Comparison of ENCODE assay signal across 2 cellular contexts in the genomic region with DNA sequence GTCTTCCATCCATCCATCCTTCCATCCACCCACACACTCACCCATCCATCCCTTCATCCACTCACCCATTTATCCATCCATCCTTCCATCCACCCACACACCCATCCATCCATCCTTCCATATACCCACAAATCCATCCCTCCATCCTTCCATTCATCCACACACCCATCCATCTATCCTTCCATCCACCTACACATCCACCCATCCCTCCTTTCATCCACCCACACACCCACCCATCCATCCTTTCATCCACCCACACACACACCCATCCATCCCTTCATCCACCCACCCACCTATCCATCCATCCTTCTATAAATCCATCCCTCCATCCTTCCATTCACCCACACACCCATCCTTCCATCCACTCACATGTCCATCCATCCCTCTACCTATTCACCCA.
A peak's percentile ranks its signal among the peaks of the same experiment; 100 is the strongest.
TF ChIP-seq lines count a peak whose summit lies in the region.

No MANE protein-coding gene starts in this region.

TF ChIP-seq in K562, 482 proteins besides CTCF, POLR2A, EP300 and RAD21:
- peak; percentile 21; the same call in 1 of the 2 replicates for TF ChIP-seq EGR1 (conservative IDR thresholded peaks at IDR 0.05)
- TF ChIP-seq RNF2 (IDR thresholded peaks at IDR 0.05), result no peak
- no peak for TF ChIP-seq PHF8 (IDR thresholded peaks at IDR 0.05; ENCODE audit: borderline replicate concordance, low read length)
TF ChIP-seq in K562: peak in this region for 1.

TF ChIP-seq in H1, 55 proteins besides CTCF, POLR2A, EP300 and RAD21:
- no peak for TF ChIP-seq SP2 (IDR thresholded peaks at IDR 0.05; ENCODE audit: low read length)
- no peak for TF ChIP-seq RBBP5 (IDR thresholded peaks at IDR 0.05; ENCODE audit: borderline replicate concordance, low read depth, low read length)
